10 cellular contexts compared by ENCODE assay signal in the genomic region with DNA sequence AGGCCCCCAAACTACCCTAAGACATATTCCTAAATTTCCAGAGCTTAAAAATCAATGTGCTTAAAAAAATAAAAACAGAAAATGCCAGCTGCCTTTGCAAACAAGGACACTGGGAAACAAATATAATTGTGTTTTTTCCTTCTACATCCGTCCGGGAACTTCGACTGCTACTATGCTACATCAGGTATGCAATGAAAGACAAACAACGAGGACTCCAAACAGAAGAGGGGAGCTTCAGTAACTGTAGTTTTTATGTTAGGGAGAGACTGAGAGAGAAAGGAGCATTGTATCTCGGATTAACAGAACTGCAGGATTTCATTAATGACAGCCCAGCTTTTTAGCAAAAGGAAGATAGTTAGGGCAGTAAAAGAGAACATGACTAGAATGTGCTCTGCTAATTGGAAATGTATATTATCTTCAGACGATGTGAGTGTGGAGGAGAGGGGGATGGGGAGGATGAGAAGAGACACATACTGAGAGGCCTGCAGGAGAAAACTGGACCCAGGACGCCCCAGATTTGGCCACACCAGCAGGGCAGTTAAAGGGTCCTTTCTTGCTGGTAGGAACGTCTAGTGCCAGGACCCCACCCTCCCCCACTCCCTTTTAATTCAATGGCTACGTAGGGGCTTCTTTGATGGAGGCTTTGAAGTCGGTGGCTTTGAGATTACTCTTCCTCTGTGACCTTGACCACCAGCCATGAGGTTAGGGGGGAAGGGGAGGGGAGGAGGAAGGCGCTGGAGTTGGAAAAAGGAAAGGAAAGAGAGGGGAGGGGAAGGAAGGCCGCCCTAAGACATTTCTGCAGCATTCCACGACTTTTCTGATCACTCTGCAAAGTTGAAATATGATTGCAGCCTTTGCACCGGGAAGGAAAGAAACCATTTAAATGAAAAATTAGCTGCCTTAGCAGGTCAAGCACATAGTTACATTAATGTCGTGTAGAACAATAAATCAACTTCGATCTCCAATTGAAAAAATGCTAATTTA.
DNase-seq lines count a peak whose midpoint lies in the region; ATAC-seq and TF ChIP-seq lines count a peak whose summit lies in the region.
"Had no signal": no experiment of that assay in that cellular context is flagged by ENCODE, and none has a peak within 500 bp of the region (broad histone marks: within the 10 kb centered on the region; RNA-seq: fewer than 3 reads in every experiment).

No MANE protein-coding gene starts in this region.

- no peak overlapping the region for H2BK12ac ChIP-seq in mesenchymal stem cell (ENCODE audit: low read length in 2 of 2)

- POLR2A ChIA-PET in naive thymus-derived CD8-positive, alpha-beta T cell (lab: Charles Lee), result no interaction called here

- H2AFZ ChIP-seq in OCI-LY3 (ENCODE audit: low read depth, low read length), result no peak overlapping the region
- no peak overlapping the region for H2AFZ ChIP-seq in mesenchymal stem cell (ENCODE audit: low read depth, low read length)

- no peak for DNase-seq in esophagus squamous epithelium (lab: John Stamatoyannopoulos, UW)
- DNase-seq in mesenchymal stem cell, result no peak
- no peak for DNase-seq in naive thymus-derived CD8-positive, alpha-beta T cell
- no peak for DNase-seq in OCI-M2 (lab: John Stamatoyannopoulos, UW; ENCODE audit: unreplicated experiment)
- no peak for DNase-seq in NCI-H69 (lab: John Stamatoyannopoulos, UW)
- DNase-seq in stimulated activated CD4-positive, alpha-beta T cell treated with anti-CD3 and anti-CD28 coated beads, Interleukin-1b, Interleukin-23, amount 100 ng/mL, for 48 hours, result no peak
- DNase-seq: activated CD4-positive, alpha-beta T cell treated with anti-CD3 and anti-CD28 coated beads for 48 hours; COR-L47 had no signal

- peaks cover 21 to 42% (median 25%) of the 10 kb centered on the region in 5 donors for H3K27me3 Mint-ChIP-seq in naive thymus-derived CD8-positive, alpha-beta T cell

- no peak overlapping the region for H3K4me3 Mint-ChIP-seq in naive thymus-derived CD8-positive, alpha-beta T cell

- H3K23ac ChIP-seq in mesenchymal stem cell (ENCODE audit: low read length in 2 of 2), result no peak overlapping the region

- no peaks in the 10 kb centered on the region for H3K36me3 Mint-ChIP-seq in naive thymus-derived CD8-positive, alpha-beta T cell

- no peaks in the 10 kb centered on the region for H4K20me1 ChIP-seq in OCI-LY3 (ENCODE audit: insufficient read depth, low read length)

- no peaks in the 10 kb centered on the region for H3K4me1 Mint-ChIP-seq in naive thymus-derived CD8-positive, alpha-beta T cell

- no peak overlapping the region for H3K18ac ChIP-seq in mesenchymal stem cell (ENCODE audit: low read depth in 1 of 2, low read length in 2 of 2)

- no peak for ATAC-seq in naive thymus-derived CD8-positive, alpha-beta T cell

- TF ChIP-seq POLR2A in esophagus squamous epithelium (IDR thresholded peaks at IDR 0.05), result no peak

- TF ChIP-seq CTCF in OCI-LY3 (IDR thresholded peaks at IDR 0.05; ENCODE audit: low read depth, low read length) (no peak), esophagus squamous epithelium (IDR thresholded peaks at IDR 0.05) (no peak)

- H3K9me3 Mint-ChIP-seq in naive thymus-derived CD8-positive, alpha-beta T cell, result no peaks in the 10 kb centered on the region

- H3K9ac ChIP-seq in OCI-LY3 (ENCODE audit: low read length) (no peak overlapping the region), mesenchymal stem cell (ENCODE audit: low read length) (peak overlapping the region; percentile 84)

- H3K36me3 ChIP-seq in OCI-LY3 (replicated peaks; ENCODE audit: low read depth, low read length) (no peaks in the 10 kb centered on the region), esophagus squamous epithelium (no peaks in the 10 kb centered on the region), mesenchymal stem cell (ENCODE audit: control insufficient read depth in 1 of 2, insufficient read depth in 2 of 2, low read depth in 1 of 2, low read length in 2 of 2) (no peaks in the 10 kb centered on the region)

- H3K9me3 ChIP-seq in OCI-LY3 (ENCODE audit: insufficient read depth, low read length), result no peaks in the 10 kb centered on the region
- H3K9me3 ChIP-seq in esophagus squamous epithelium, result no peaks in the 10 kb centered on the region
- H3K9me3 ChIP-seq in mesenchymal stem cell (ENCODE audit: control insufficient read depth, low read length), result no peaks in the 10 kb centered on the region

- H4K8ac ChIP-seq in mesenchymal stem cell (ENCODE audit: low read length), result no peak overlapping the region

- WGBS in esophagus squamous epithelium, 2 donors, result 44 to 45% methylated on average over 16 of the region's 16 CpGs
- 33% methylated on average over 13 of the region's 16 CpGs for WGBS in mesenchymal stem cell

- no peak overlapping the region for H2BK15ac ChIP-seq in mesenchymal stem cell (ENCODE audit: low read depth, poor library complexity, severe bottlenecking)

- H3K4me2 ChIP-seq in OCI-LY3 (ENCODE audit: low read length), result peak overlapping the region; percentile 60
- peak overlapping the region; percentile 20 for H3K4me2 ChIP-seq in mesenchymal stem cell (ENCODE audit: low read length, poor library complexity, severe bottlenecking)

- H3K79me2 ChIP-seq in OCI-LY3 (ENCODE audit: low read length), result no peaks in the 10 kb centered on the region

- no peak overlapping the region for H2AK5ac ChIP-seq in mesenchymal stem cell (ENCODE audit: low read length, severe bottlenecking)

- H4K91ac ChIP-seq in mesenchymal stem cell (ENCODE audit: low read length), result no peak overlapping the region

- H3K79me1 ChIP-seq in mesenchymal stem cell (replicated peaks; ENCODE audit: low read length, poor library complexity, severe bottlenecking), result no peaks in the 10 kb centered on the region

- H3K27me3 ChIP-seq in OCI-LY3 (ENCODE audit: low read depth, low read length), result peaks cover 23% of the 10 kb centered on the region
- no peaks in the 10 kb centered on the region for H3K27me3 ChIP-seq in esophagus squamous epithelium
- peaks cover 0 to 18% of the 10 kb centered on the region in 2 experiments for H3K27me3 ChIP-seq in mesenchymal stem cell (ENCODE audit: control insufficient read depth in 1 of 2, insufficient read depth in 1 of 2, low read length in 2 of 2)

- intact Hi-C loops in esophagus squamous epithelium (cut with DNase I), result no loop called here

- H3K27ac ChIP-seq in OCI-LY3 (ENCODE audit: low read length) (no peak overlapping the region), esophagus squamous epithelium (no peak overlapping the region), mesenchymal stem cell (ENCODE audit: low read length, poor library complexity, severe bottlenecking) (no peak overlapping the region), temporal lobe (ENCODE audit: low read depth, low read length) (peak overlapping the region; percentile 66)

- no peak overlapping the region for H3K27ac Mint-ChIP-seq in naive thymus-derived CD8-positive, alpha-beta T cell

- no peak overlapping the region for H2BK5ac ChIP-seq in mesenchymal stem cell (ENCODE audit: low read depth, low read length, poor library complexity, severe bottlenecking)

- no peak overlapping the region for H3K4ac ChIP-seq in mesenchymal stem cell (ENCODE audit: low read depth in 1 of 2, low read length in 2 of 2)

- H3K4me1 ChIP-seq in OCI-LY3 (ENCODE audit: low read length) (peaks cover 31% of the 10 kb centered on the region), esophagus squamous epithelium (peaks cover 7 to 21% (median 8%) of the 10 kb centered on the region in 3 donors), mesenchymal stem cell (ENCODE audit: control insufficient read depth, insufficient read depth, low read depth, low read length) (no peaks in the 10 kb centered on the region)

- peak overlapping the region; percentile 7 for H2BK120ac ChIP-seq in mesenchymal stem cell (ENCODE audit: low read depth, low read length)

- H3K4me3 ChIP-seq in OCI-LY3 (ENCODE audit: low read length) (no peak overlapping the region; the same call in 1 of the 2 replicates), esophagus squamous epithelium (peak overlapping the region in 3 of 4 donors; percentile 22 to 54 (median 23)), mesenchymal stem cell (ENCODE audit: insufficient read depth in 1 of 2, low read depth in 1 of 2, low read length in 2 of 2) (peak overlapping the region in 1 of 2 experiments; percentile 67)

- H3K14ac ChIP-seq in mesenchymal stem cell (ENCODE audit: low read length in 2 of 2), result no peak overlapping the region
